ENCODE assay signal across 1 cellular context in the genomic region with DNA sequence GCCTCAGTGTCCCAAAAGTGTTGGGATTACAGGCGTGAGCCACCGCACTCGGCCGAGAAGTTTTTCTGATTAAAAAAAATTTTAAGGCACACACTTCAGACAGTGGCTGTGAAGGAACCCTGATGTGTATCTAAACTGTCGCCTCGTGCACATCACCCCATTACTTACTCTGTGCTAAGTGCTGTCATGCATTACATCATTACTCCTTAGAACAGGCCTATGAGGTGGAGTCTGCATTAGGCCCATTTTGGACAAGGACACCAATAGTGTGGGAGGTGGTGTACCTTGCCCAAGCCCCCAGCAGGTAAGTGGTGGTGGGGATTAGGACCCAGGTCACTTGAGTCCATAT.
TF ChIP-seq lines count a peak whose summit lies in the region.

No MANE protein-coding gene starts in this region.

TF ChIP-seq in K562, 482 proteins besides CTCF, POLR2A, EP300 and RAD21:
- TF ChIP-seq ATF7 (IDR thresholded peaks at IDR 0.05) (peak; percentile 46; the same call in 1 of the 2 replicates), ZKSCAN3 (CRISPR knock-in tag; IDR thresholded peaks at IDR 0.05) (no peak), BCOR (IDR thresholded peaks at IDR 0.05) (no peak), ZNF146 (CRISPR knock-in tag; IDR thresholded peaks at IDR 0.05; ENCODE audit: unreplicated experiment) (no peak), GATAD2A (IDR thresholded peaks at IDR 0.05) (no peak), CREB1 (IDR thresholded peaks at IDR 0.05) (0 out of 2 replicates have a peak, but pooled peaks have one; percentile 15), CREB1 (CRISPR knock-in tag; IDR thresholded peaks at IDR 0.05) (no peak), MBD2 (IDR thresholded peaks at IDR 0.05; ENCODE audit: borderline replicate concordance, low read depth) (no peak), PHTF2 (CRISPR knock-in tag; IDR thresholded peaks at IDR 0.05) (no peak), BHLHE40 (IDR thresholded peaks at IDR 0.05; ENCODE audit: low read length) (peak; percentile 25; the same call in 1 of the 2 replicates), MAFG (tag; conservative IDR thresholded peaks at IDR 0.05) (no peak), RCOR1 (IDR thresholded peaks at IDR 0.05; ENCODE audit: borderline replicate concordance in 1 of 2, low read depth in 2 of 2, low read length in 2 of 2) (no peak), TEAD2 (tag; IDR thresholded peaks at IDR 0.05) (no peak), MCM7 (IDR thresholded peaks at IDR 0.05) (no peak), LARP7 (IDR thresholded peaks at IDR 0.05) (no peak), SMAD1 (IDR thresholded peaks at IDR 0.05; ENCODE audit: low read depth, low read length, partially characterized antibody) (no peak), CHD2 (IDR thresholded peaks at IDR 0.05; ENCODE audit: low read depth, low read length) (no peak), SMARCA5 (IDR thresholded peaks at IDR 0.05) (no peak), RBM14 (IDR thresholded peaks at IDR 0.05; ENCODE audit: borderline replicate concordance, insufficient read depth, low read depth, low read length) (no peak), ZFP1 (CRISPR knock-in tag; IDR thresholded peaks at IDR 0.05) (no peak), ZFX (CRISPR knock-in tag; IDR thresholded peaks at IDR 0.05) (no peak), NFXL1 (CRISPR knock-in tag; IDR thresholded peaks at IDR 0.05) (no peak), GATA2 (CRISPR knock-in tag; IDR thresholded peaks at IDR 0.05) (no peak), PRMT5 (CRISPR knock-in tag; IDR thresholded peaks at IDR 0.05) (no peak), ZNF23 (CRISPR knock-in tag; IDR thresholded peaks at IDR 0.05) (no peak)
- TF ChIP-seq, protein P1, sequence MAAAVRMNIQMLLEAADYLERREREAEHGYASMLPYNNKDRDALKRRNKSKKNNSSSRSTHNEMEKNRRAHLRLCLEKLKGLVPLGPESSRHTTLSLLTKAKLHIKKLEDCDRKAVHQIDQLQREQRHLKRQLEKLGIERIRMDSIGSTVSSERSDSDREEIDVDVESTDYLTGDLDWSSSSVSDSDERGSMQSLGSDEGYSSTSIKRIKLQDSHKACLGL (CRISPR knock-in tag; IDR thresholded peaks at IDR 0.05; ENCODE audit: borderline replicate concordance, poor library complexity, severe bottlenecking) = no peak
- TF ChIP-seq, protein P2, sequence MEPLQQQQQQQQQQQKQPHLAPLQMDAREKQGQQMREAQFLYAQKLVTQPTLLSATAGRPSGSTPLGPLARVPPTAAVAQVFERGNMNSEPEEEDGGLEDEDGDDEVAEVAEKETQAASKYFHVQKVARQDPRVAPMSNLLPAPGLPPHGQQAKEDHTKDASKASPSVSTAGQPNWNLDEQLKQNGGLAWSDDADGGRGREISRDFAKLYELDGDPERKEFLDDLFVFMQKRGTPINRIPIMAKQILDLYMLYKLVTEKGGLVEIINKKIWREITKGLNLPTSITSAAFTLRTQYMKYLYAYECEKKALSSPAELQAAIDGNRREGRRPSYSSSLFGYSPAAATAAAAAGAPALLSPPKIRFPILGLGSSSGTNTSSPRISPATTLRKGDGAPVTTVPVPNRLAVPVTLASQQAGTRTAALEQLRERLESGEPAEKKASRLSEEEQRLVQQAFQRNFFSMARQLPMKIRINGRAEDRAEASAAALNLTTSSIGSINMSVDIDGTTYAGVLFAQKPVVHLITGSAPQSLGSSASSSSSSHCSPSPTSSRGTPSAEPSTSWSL (CRISPR knock-in tag; IDR thresholded peaks at IDR 0.05; ENCODE audit: borderline replicate concordance) = no peak
- TF ChIP-seq, protein P3, sequence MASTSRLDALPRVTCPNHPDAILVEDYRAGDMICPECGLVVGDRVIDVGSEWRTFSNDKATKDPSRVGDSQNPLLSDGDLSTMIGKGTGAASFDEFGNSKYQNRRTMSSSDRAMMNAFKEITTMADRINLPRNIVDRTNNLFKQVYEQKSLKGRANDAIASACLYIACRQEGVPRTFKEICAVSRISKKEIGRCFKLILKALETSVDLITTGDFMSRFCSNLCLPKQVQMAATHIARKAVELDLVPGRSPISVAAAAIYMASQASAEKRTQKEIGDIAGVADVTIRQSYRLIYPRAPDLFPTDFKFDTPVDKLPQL (IDR thresholded peaks at IDR 0.05; ENCODE audit: extremely low read depth, insufficient read length) = no peak
- TF ChIP-seq, protein P4, sequence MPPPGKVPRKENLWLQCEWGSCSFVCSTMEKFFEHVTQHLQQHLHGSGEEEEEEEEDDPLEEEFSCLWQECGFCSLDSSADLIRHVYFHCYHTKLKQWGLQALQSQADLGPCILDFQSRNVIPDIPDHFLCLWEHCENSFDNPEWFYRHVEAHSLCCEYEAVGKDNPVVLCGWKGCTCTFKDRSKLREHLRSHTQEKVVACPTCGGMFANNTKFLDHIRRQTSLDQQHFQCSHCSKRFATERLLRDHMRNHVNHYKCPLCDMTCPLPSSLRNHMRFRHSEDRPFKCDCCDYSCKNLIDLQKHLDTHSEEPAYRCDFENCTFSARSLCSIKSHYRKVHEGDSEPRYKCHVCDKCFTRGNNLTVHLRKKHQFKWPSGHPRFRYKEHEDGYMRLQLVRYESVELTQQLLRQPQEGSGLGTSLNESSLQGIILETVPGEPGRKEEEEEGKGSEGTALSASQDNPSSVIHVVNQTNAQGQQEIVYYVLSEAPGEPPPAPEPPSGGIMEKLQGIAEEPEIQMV (tag; conservative IDR thresholded peaks at IDR 0.05; ENCODE audit: low read depth) = no peak
- TF ChIP-seq, protein P5, sequence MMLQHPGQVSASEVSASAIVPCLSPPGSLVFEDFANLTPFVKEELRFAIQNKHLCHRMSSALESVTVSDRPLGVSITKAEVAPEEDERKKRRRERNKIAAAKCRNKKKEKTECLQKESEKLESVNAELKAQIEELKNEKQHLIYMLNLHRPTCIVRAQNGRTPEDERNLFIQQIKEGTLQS (IDR thresholded peaks at IDR 0.05) = peak; percentile 53; the same call in 1 of the 2 replicates
- TF ChIP-seq, protein P5 (CRISPR knock-in tag; conservative IDR thresholded peaks at IDR 0.05) = no peak
- TF ChIP-seq, protein P6, sequence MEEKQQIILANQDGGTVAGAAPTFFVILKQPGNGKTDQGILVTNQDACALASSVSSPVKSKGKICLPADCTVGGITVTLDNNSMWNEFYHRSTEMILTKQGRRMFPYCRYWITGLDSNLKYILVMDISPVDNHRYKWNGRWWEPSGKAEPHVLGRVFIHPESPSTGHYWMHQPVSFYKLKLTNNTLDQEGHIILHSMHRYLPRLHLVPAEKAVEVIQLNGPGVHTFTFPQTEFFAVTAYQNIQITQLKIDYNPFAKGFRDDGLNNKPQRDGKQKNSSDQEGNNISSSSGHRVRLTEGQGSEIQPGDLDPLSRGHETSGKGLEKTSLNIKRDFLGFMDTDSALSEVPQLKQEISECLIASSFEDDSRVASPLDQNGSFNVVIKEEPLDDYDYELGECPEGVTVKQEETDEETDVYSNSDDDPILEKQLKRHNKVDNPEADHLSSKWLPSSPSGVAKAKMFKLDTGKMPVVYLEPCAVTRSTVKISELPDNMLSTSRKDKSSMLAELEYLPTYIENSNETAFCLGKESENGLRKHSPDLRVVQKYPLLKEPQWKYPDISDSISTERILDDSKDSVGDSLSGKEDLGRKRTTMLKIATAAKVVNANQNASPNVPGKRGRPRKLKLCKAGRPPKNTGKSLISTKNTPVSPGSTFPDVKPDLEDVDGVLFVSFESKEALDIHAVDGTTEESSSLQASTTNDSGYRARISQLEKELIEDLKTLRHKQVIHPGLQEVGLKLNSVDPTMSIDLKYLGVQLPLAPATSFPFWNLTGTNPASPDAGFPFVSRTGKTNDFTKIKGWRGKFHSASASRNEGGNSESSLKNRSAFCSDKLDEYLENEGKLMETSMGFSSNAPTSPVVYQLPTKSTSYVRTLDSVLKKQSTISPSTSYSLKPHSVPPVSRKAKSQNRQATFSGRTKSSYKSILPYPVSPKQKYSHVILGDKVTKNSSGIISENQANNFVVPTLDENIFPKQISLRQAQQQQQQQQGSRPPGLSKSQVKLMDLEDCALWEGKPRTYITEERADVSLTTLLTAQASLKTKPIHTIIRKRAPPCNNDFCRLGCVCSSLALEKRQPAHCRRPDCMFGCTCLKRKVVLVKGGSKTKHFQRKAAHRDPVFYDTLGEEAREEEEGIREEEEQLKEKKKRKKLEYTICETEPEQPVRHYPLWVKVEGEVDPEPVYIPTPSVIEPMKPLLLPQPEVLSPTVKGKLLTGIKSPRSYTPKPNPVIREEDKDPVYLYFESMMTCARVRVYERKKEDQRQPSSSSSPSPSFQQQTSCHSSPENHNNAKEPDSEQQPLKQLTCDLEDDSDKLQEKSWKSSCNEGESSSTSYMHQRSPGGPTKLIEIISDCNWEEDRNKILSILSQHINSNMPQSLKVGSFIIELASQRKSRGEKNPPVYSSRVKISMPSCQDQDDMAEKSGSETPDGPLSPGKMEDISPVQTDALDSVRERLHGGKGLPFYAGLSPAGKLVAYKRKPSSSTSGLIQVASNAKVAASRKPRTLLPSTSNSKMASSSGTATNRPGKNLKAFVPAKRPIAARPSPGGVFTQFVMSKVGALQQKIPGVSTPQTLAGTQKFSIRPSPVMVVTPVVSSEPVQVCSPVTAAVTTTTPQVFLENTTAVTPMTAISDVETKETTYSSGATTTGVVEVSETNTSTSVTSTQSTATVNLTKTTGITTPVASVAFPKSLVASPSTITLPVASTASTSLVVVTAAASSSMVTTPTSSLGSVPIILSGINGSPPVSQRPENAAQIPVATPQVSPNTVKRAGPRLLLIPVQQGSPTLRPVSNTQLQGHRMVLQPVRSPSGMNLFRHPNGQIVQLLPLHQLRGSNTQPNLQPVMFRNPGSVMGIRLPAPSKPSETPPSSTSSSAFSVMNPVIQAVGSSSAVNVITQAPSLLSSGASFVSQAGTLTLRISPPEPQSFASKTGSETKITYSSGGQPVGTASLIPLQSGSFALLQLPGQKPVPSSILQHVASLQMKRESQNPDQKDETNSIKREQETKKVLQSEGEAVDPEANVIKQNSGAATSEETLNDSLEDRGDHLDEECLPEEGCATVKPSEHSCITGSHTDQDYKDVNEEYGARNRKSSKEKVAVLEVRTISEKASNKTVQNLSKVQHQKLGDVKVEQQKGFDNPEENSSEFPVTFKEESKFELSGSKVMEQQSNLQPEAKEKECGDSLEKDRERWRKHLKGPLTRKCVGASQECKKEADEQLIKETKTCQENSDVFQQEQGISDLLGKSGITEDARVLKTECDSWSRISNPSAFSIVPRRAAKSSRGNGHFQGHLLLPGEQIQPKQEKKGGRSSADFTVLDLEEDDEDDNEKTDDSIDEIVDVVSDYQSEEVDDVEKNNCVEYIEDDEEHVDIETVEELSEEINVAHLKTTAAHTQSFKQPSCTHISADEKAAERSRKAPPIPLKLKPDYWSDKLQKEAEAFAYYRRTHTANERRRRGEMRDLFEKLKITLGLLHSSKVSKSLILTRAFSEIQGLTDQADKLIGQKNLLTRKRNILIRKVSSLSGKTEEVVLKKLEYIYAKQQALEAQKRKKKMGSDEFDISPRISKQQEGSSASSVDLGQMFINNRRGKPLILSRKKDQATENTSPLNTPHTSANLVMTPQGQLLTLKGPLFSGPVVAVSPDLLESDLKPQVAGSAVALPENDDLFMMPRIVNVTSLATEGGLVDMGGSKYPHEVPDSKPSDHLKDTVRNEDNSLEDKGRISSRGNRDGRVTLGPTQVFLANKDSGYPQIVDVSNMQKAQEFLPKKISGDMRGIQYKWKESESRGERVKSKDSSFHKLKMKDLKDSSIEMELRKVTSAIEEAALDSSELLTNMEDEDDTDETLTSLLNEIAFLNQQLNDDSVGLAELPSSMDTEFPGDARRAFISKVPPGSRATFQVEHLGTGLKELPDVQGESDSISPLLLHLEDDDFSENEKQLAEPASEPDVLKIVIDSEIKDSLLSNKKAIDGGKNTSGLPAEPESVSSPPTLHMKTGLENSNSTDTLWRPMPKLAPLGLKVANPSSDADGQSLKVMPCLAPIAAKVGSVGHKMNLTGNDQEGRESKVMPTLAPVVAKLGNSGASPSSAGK (IDR thresholded peaks at IDR 0.05) = no peak
TF ChIP-seq in K562: peak in this region for 4.
